Comparison of ENCODE assay signal across 8 cellular contexts in the genomic region with DNA sequence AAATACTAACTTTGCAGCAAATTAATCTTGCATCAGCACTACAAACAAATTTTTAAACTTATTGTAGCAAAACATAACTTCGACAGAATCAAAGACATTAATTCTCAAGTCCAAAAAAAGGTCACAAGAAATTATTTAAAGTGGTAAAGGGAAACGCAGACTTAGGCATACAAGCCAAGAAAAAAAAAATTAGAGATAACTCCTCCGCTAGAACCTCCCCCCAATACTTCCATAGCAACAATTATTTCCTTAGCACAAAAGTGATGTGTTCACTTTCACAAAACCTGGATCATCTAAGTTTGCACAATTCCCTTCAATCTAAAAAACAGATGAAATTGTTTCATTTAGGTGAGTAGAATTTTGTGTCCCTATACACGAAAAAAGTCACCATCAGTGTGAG. TPM values are rescaled to one million over a fixed set of nuclear protein-coding genes. Genes with fewer than 3 reads are reported as not detected.
DNase-seq lines count a peak whose midpoint lies in the region; ATAC-seq and TF ChIP-seq lines count a peak whose summit lies in the region.

No MANE protein-coding gene starts in this region.

- H3K9me3 Mint-ChIP-seq in MCF 10A (ENCODE audit: unreplicated experiment): no peaks in the 10 kb centered on the region

- H3K9me3 ChIP-seq in right atrium auricular region (no peaks in the 10 kb centered on the region), mucosa of descending colon (no peaks in the 10 kb centered on the region)

- no peaks in the 10 kb centered on the region for H3K27me3 ChIP-seq in right atrium auricular region

- peak overlapping the region; percentile 92 to 93 for H3K27ac ChIP-seq in right atrium auricular region

- DNase-seq in right atrium auricular region (ENCODE audit: low spot score) (no peak), cardiac septum (ENCODE audit: low spot score) (no peak), MCF 10A (ENCODE audit: unreplicated experiment) (no peak), mucosa of descending colon (no peak), NCI-H82 treated with DMSO at 0.1 percent for 48 hours (lab: John Stamatoyannopoulos, UW; ENCODE audit: unreplicated experiment) (no peak), HEK293T (ENCODE audit: extremely low spot score) (no peak)

- ATAC-seq in mucosa of descending colon: no peak
- ATAC-seq in GM18498 (IDR thresholded peaks at IDR 0.05; ENCODE audit: unreplicated experiment): no peak
- no peak for ATAC-seq in GM21381 (IDR thresholded peaks at IDR 0.05; ENCODE audit: unreplicated experiment)

- peak overlapping the region; percentile 99 for H3K4me3 Mint-ChIP-seq in MCF 10A (ENCODE audit: unreplicated experiment)

- intact Hi-C loops in cardiac septum (cut with DNase I): no loop called here
- intact Hi-C loops in MCF 10A (cut with micrococcal nuclease): loop anchor here (10.0 kb wide), 1 partner anchor 129 kb away; no protein-coding TSS in a partner anchor
- intact Hi-C loops in mucosa of descending colon (cut with DNase I, micrococcal nuclease): no loop called here

- peaks cover 13% of the 10 kb centered on the region for H3K4me1 Mint-ChIP-seq in MCF 10A (ENCODE audit: insufficient read depth, unreplicated experiment)

- H3K4me3 ChIP-seq in right atrium auricular region (peak overlapping the region; percentile 93 to 98), mucosa of descending colon (peak overlapping the region; percentile 96)

- POLR2A ChIA-PET in MCF 10A (lab: Yijun Ruan, JAX): interaction anchor here (0.6 to 5.3 kb wide), 7 partner anchors 11 to 625 kb away, joined by 3 to 84 read pairs (median 8); a partner anchor contains a TSS
- POLR2A ChIA-PET in HEK293T (lab: Yijun Ruan, JAX): interaction anchor here (1.4 kb wide), 1 partner anchor 29 kb away, joined by 4 read pairs; no protein-coding TSS in a partner anchor

- H3K36me3 ChIP-seq in right atrium auricular region (no peaks in the 10 kb centered on the region), mucosa of descending colon (ENCODE audit: low read depth) (no peaks in the 10 kb centered on the region)

- CTCF ChIA-PET in MCF 10A (lab: Yijun Ruan, JAX) (interaction anchor here (0.6 kb wide), 1 partner anchor 86 kb away, joined by 4 read pairs; a partner anchor contains a TSS), HEK293T (lab: Yijun Ruan, JAX) (interaction anchor here (0.5 to 0.8 kb wide), 3 partner anchors 86 to 705 kb away, joined by 3 read pairs; no protein-coding TSS in a partner anchor)

- TF ChIP-seq CTCF in right atrium auricular region (IDR thresholded peaks at IDR 0.05): no peak
- no peak for TF ChIP-seq CTCF in MCF 10A (IDR thresholded peaks at IDR 0.05; ENCODE audit: unreplicated experiment)
- no peak for TF ChIP-seq CTCF in mucosa of descending colon (IDR thresholded peaks at IDR 0.05)

- no TSS peak for BruUV-seq in MCF 10A (replicated peaks; lab: Mats Ljungman, UMichigan)

- peaks cover 0 to 13% of the 10 kb centered on the region in 2 donors for H3K4me1 ChIP-seq in right atrium auricular region
- H3K4me1 ChIP-seq in mucosa of descending colon (ENCODE audit: low read depth): peaks cover 17% of the 10 kb centered on the region

- no peaks in the 10 kb centered on the region for H3K27me3 Mint-ChIP-seq in MCF 10A (ENCODE audit: insufficient read depth, unreplicated experiment)

- H3K27ac Mint-ChIP-seq in MCF 10A (ENCODE audit: low read depth, unreplicated experiment): peak overlapping the region; percentile 83

- H3K36me3 Mint-ChIP-seq in MCF 10A (ENCODE audit: insufficient read depth, unreplicated experiment): peaks cover 22% of the 10 kb centered on the region

TF ChIP-seq in HEK293T, 16 proteins besides CTCF, POLR2A, EP300 and RAD21:
- TF ChIP-seq SP1 (IDR thresholded peaks at IDR 0.05) (no peak), ZNF384 (IDR thresholded peaks at IDR 0.05) (no peak), ELF4 (IDR thresholded peaks at IDR 0.05) (no peak), TARDBP (IDR thresholded peaks at IDR 0.05) (no peak), NFRKB (IDR thresholded peaks at IDR 0.05) (no peak), CTBP1 (IDR thresholded peaks at IDR 0.05; ENCODE audit: borderline replicate concordance) (no peak), FOXA1 (IDR thresholded peaks at IDR 0.05) (no peak), HDGF (IDR thresholded peaks at IDR 0.05; ENCODE audit: borderline replicate concordance) (no peak), L3MBTL2 (conservative IDR thresholded peaks at IDR 0.05) (no peak)
- TF ChIP-seq, protein P1, sequence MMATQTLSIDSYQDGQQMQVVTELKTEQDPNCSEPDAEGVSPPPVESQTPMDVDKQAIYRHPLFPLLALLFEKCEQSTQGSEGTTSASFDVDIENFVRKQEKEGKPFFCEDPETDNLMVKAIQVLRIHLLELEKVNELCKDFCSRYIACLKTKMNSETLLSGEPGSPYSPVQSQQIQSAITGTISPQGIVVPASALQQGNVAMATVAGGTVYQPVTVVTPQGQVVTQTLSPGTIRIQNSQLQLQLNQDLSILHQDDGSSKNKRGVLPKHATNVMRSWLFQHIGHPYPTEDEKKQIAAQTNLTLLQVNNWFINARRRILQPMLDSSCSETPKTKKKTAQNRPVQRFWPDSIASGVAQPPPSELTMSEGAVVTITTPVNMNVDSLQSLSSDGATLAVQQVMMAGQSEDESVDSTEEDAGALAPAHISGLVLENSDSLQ (IDR thresholded peaks at IDR 0.05): no peak

RNA-seq across cellular contexts. Expression of a gene that starts 1.1 kb away (rescaled TPM):
- total RNA-seq in right atrium auricular region (10 to 100 TPM; 20.8 to 37.7 TPM), cardiac septum (22.7 TPM), MCF 10A (2022) (64.5 and 65.1 TPM in 2 replicates), mucosa of descending colon (10 to 100 TPM; 69.8 to 98.4 (median 76.2) TPM)
